ENCODE assay signal across 24 cellular contexts in genomic region chr15:63463793-63464192, GRCh38. TPM values are rescaled to one million over a fixed set of nuclear protein-coding genes. Genes with fewer than 3 reads are reported as not detected.
DNase-seq lines count a peak whose midpoint lies in the region; ATAC-seq and TF ChIP-seq lines count a peak whose summit lies in the region.
"Had no signal": no experiment of that assay in that cellular context is flagged by ENCODE, and none has a peak within 500 bp of the region (broad histone marks: within the 10 kb centered on the region; RNA-seq: fewer than 3 reads in every experiment).

No MANE protein-coding gene starts in this region.

- H3K4me1 ChIP-seq in mucosa of descending colon (ENCODE audit: low read depth) (peaks cover 50% of the 10 kb centered on the region), transverse colon (peaks cover 24 to 71% (median 61%) of the 10 kb centered on the region in 4 donors)
- H3K4me1 ChIP-seq: parathyroid adenoma had no signal

- H3K4me1 Mint-ChIP-seq in activated CD8-positive, alpha-beta T cell treated with anti-CD3 and anti-CD28 coated beads for 36 hours (ENCODE audit: low read depth) = peaks cover 17% of the 10 kb centered on the region

- in situ Hi-C loops in transverse colon (cut with MboI; ENCODE audit: low pct_ligation_motif_present in 1 of 4, low pct_unique_long_range_greater_than_20kb in 1 of 4, low sequenced_read_pairs in 3 of 4) = loop anchor here in 2 of 4 donors (10.0 to 25.0 kb wide), 2 partner anchors 131 to 599 kb away; partner anchors contain the start of gene FBXL22 (in 1 of the 2)

- ATAC-seq in mucosa of descending colon = peak; percentile 63
- ATAC-seq in activated CD8-positive, alpha-beta T cell treated with anti-CD3 and anti-CD28 coated beads for 36 hours = no peak
- ATAC-seq: K562, right cardiac atrium had no signal

- POLR2A ChIA-PET in activated CD8-positive, alpha-beta T cell treated with anti-CD3 and anti-CD28 coated beads for 36 hours (lab: Charles Lee) = no interaction called here

- peaks cover 2% of the 10 kb centered on the region for H3K27me3 Mint-ChIP-seq in activated CD8-positive, alpha-beta T cell treated with anti-CD3 and anti-CD28 coated beads for 36 hours

- TF ChIP-seq POLR2A in transverse colon (IDR thresholded peaks at IDR 0.05) = no peak

- TF ChIP-seq EP300 in transverse colon (IDR thresholded peaks at IDR 0.05; ENCODE audit: low read depth) = no peak

- no peaks in the 10 kb centered on the region for H3K36me3 ChIP-seq in mucosa of descending colon (ENCODE audit: low read depth)
- no peaks in the 10 kb centered on the region for H3K36me3 ChIP-seq in transverse colon
- H3K36me3 ChIP-seq: esophagus muscularis mucosa, upper lobe of left lung had no signal

- intact Hi-C loops in mucosa of descending colon (cut with DNase I, micrococcal nuclease) (no loop called here), transverse colon (cut with DNase I; ENCODE audit: low total_unique reads) (no loop called here)
- intact Hi-C loops in activated CD8-positive, alpha-beta T cell treated with anti-CD3 and anti-CD28 coated beads for 36 hours (cut with micrococcal nuclease) = no loop called here

- H3K4me3 Mint-ChIP-seq in activated CD8-positive, alpha-beta T cell treated with anti-CD3 and anti-CD28 coated beads for 36 hours = no peak overlapping the region
- H3K4me3 Mint-ChIP-seq: activated CD4-positive, alpha-beta memory T cell treated with anti-CD3 and anti-CD28 coated beads, Interleukin-2, amount 10 ng/mL, durations not matched to agents 7 days and 5 days; activated naive CD4-positive, alpha-beta T cell treated with anti-CD3 and anti-CD28 coated beads for 36 hours; activated T-helper 1 cell treated with anti-CD3 and anti-CD28 coated beads, Interleukin-12 subunit alpha, Interleukin-12 subunit beta, Interleukin-2, Interleukin-4 antibody, amounts not matched to agents 30 ng/mL and 10 ng/mL and 1 ng/mL, durations not matched to agents 14 hours and 24 hours and 36 hours had no signal

- WGBS in transverse colon (ENCODE audit: low coverage in 1 of 2), 2 donors = 37% methylated on average over 5 of the region's 5 CpGs; no CpG with 5 or more reads in 1 of the 2 donors

- CTCF ChIA-PET in activated CD8-positive, alpha-beta T cell treated with anti-CD3 and anti-CD28 coated beads for 36 hours (lab: Charles Lee) = interaction anchor here (0.7 to 5.5 kb wide), 7 partner anchors 12 to 416 kb away, joined by 3 to 61 read pairs (median 3); partner anchors contain the start of gene FBXL22

- H3K9me3 Mint-ChIP-seq in activated CD8-positive, alpha-beta T cell treated with anti-CD3 and anti-CD28 coated beads for 36 hours = no peaks in the 10 kb centered on the region
- H3K9me3 Mint-ChIP-seq: activated naive CD4-positive, alpha-beta T cell treated with anti-CD3 and anti-CD28 coated beads for 36 hours; activated T-helper 1 cell treated with anti-CD3 and anti-CD28 coated beads, Interleukin-12 subunit alpha, Interleukin-12 subunit beta, Interleukin-2, Interleukin-4 antibody, amounts not matched to agents 30 ng/mL and 10 ng/mL and 1 ng/mL, durations not matched to agents 14 hours and 24 hours and 36 hours had no signal

- DNase-seq in NCI-H1092 treated with DMSO at 0.1 percent for 48 hours (lab: John Stamatoyannopoulos, UW) (peak; percentile 26), NCI-H1092 (lab: John Stamatoyannopoulos, UW) (no peak), mucosa of descending colon (peak in 1 of 3 donors; percentile 60), transverse colon (no peak), retina (no peak)
- DNase-seq in activated CD8-positive, alpha-beta T cell treated with anti-CD3 and anti-CD28 coated beads for 36 hours = no peak
- no peak for DNase-seq in activated naive CD4-positive, alpha-beta T cell treated with Interleukin-2 at 50 U/mL for 16 hours
- DNase-seq: activated CD4-positive, alpha-beta memory T cell treated with anti-CD3 and anti-CD28 coated beads, Interleukin-2, amount 10 ng/mL, durations not matched to agents 7 days and 5 days; activated CD8-positive, alpha-beta memory T cell treated with anti-CD3 and anti-CD28 coated beads, Interleukin-2, amount 50 U/mL, for 48 hours; activated naive CD4-positive, alpha-beta T cell treated with anti-CD3 and anti-CD28 coated beads for 36 hours; foreskin fibroblast; GM23248; NCI-H1105 treated with DMSO at 0.1 percent for 48 hours; NCI-H1930; NCI-H526; right cardiac atrium; SHP77; stimulated activated CD8-positive, alpha-beta memory T cell treated with anti-CD3 and anti-CD28 coated beads, Interleukin-4, amount 100 ng/mL, for 48 hours; upper lobe of left lung had no signal

- no peak overlapping the region for H3K27ac Mint-ChIP-seq in activated CD8-positive, alpha-beta T cell treated with anti-CD3 and anti-CD28 coated beads for 36 hours
- H3K27ac Mint-ChIP-seq: activated CD4-positive, alpha-beta memory T cell treated with anti-CD3 and anti-CD28 coated beads, Interleukin-2, amount 10 ng/mL, durations not matched to agents 7 days and 5 days; activated naive CD4-positive, alpha-beta T cell treated with anti-CD3 and anti-CD28 coated beads for 36 hours; activated T-helper 1 cell treated with anti-CD3 and anti-CD28 coated beads, Interleukin-12 subunit alpha, Interleukin-12 subunit beta, Interleukin-2, Interleukin-4 antibody, amounts not matched to agents 30 ng/mL and 10 ng/mL and 1 ng/mL, durations not matched to agents 14 hours and 24 hours and 36 hours had no signal

- H3K27ac ChIP-seq in angular gyrus (ENCODE audit: low read depth, low read length) (peak overlapping the region; percentile 6), transverse colon (peak overlapping the region in 3 of 4 donors; percentile 70 to 82 (median 71))
- H3K27ac ChIP-seq: GM23248, parathyroid adenoma, upper lobe of left lung had no signal

- no peaks in the 10 kb centered on the region for H3K36me3 Mint-ChIP-seq in activated CD8-positive, alpha-beta T cell treated with anti-CD3 and anti-CD28 coated beads for 36 hours (ENCODE audit: low read depth)

- no peak for TF ChIP-seq CTCF in mucosa of descending colon (IDR thresholded peaks at IDR 0.05)
- TF ChIP-seq CTCF in transverse colon (IDR thresholded peaks at IDR 0.05) = no peak
- no peak for TF ChIP-seq CTCF in activated CD8-positive, alpha-beta T cell treated with anti-CD3 and anti-CD28 coated beads for 36 hours (IDR thresholded peaks at IDR 0.05)

- H3K9me3 ChIP-seq in mucosa of descending colon (no peaks in the 10 kb centered on the region), transverse colon (no peaks in the 10 kb centered on the region)
- H3K9me3 ChIP-seq: esophagus muscularis mucosa, upper lobe of left lung had no signal

- H3K27me3 ChIP-seq in transverse colon = no peaks in the 10 kb centered on the region
- H3K27me3 ChIP-seq: esophagus muscularis mucosa, upper lobe of left lung had no signal

- H3K4me3 ChIP-seq in mucosa of descending colon (no peak overlapping the region), transverse colon (no peak overlapping the region)
- H3K4me3 ChIP-seq: esophagus muscularis mucosa, GM23248, K562, upper lobe of left lung had no signal

RNA-seq across cellular contexts. Expression of gene USP3, which starts 40.6 kb away (rescaled TPM):
- total RNA-seq in mucosa of descending colon = 100 to 1,000 TPM in 1 of 3 donors, 10 to 100 TPM in 2; 65.6 to 101 (median 67.3) TPM
- 10 to 100 TPM; 56.1 to 93.0 (median 73.7) TPM for total RNA-seq in transverse colon
- 10 to 100 TPM; 57.1 to 58.6 TPM for total RNA-seq in activated CD8-positive, alpha-beta T cell treated with anti-CD3 and anti-CD28 coated beads for 36 hours
